ENCODE assay signal across 1 cellular context in genomic region chr1:219492676-219493075, GRCh38.
TF ChIP-seq lines count a peak whose summit lies in the region.

No MANE protein-coding gene starts in this region.

TF ChIP-seq in H1, 55 proteins besides CTCF, POLR2A, EP300 and RAD21:
- TF ChIP-seq RNF2 (IDR thresholded peaks at IDR 0.05; ENCODE audit: borderline replicate concordance, low read depth, low read length, missing control alignments, poor library complexity, severe bottlenecking), result no peak
- TF ChIP-seq USF2 (IDR thresholded peaks at IDR 0.05; ENCODE audit: low read length), result no peak
- TF ChIP-seq KDM4A (IDR thresholded peaks at IDR 0.05; ENCODE audit: low read depth, low read length, severe bottlenecking), result no peak
- TF ChIP-seq SIX5 (IDR thresholded peaks at IDR 0.05; ENCODE audit: low read depth, low read length), result no peak
- TF ChIP-seq NRF1 (IDR thresholded peaks at IDR 0.05; ENCODE audit: low read depth, low read length), result no peak
- TF ChIP-seq, protein P1, sequence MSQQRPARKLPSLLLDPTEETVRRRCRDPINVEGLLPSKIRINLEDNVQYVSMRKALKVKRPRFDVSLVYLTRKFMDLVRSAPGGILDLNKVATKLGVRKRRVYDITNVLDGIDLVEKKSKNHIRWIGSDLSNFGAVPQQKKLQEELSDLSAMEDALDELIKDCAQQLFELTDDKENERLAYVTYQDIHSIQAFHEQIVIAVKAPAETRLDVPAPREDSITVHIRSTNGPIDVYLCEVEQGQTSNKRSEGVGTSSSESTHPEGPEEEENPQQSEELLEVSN (IDR thresholded peaks at IDR 0.05), result no peak
- no peak for TF ChIP-seq MAFK (IDR thresholded peaks at IDR 0.05; ENCODE audit: low read depth, low read length)
- TF ChIP-seq SIRT6 (IDR thresholded peaks at IDR 0.05; ENCODE audit: low read length), result no peak
- no peak for TF ChIP-seq CTBP2 (IDR thresholded peaks at IDR 0.05; ENCODE audit: borderline replicate concordance, insufficient read depth, insufficient read length, low read length)
- TF ChIP-seq POU5F1 (IDR thresholded peaks at IDR 0.05; ENCODE audit: low read depth, low read length), result no peak
TF ChIP-seq in H1: peak in this region for 0.
